7 cellular contexts compared by ENCODE assay signal in the genomic region with DNA sequence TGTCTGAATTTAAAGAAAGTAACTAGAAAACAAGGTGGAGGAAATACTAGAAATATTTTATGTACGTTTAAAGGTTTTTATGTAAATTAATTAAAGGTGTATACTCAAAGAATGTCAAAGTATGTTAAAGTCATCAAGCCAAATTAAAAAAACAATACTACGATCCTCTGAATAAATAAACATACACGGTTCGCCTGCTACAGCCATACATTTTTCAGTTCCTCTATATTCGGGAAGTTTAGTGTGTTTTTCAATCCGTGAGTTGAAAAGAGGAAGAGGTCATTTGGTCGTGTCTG. TPM values are rescaled to one million over a fixed set of nuclear protein-coding genes. Genes with fewer than 3 reads are reported as not detected.
A peak's percentile ranks its signal among the peaks of the same experiment; 100 is the strongest.
DNase-seq lines count a peak whose midpoint lies in the region; ATAC-seq and TF ChIP-seq lines count a peak whose summit lies in the region.

No MANE protein-coding gene starts in this region.

- peaks cover 24% of the 10 kb centered on the region; the same call in 1 of the 2 replicates for H3K4me1 ChIP-seq in HUES48 (ENCODE audit: control insufficient read depth, insufficient read depth, low read length)

- ATAC-seq in WTC11 (no peak), esophagus mucosa (no peak), GM21619 (IDR thresholded peaks at IDR 0.05; ENCODE audit: unreplicated experiment) (no peak)
- no peak for ATAC-seq in stimulated activated memory B cell treated with anti-CD40 and anti-IgM and Interleukin-4, amounts not matched to agents 10 μg/mL and 1 μg/mL and 100 μg/mL, for 72 hours

- peaks cover 22% of the 10 kb centered on the region for H3K4me1 Mint-ChIP-seq in WTC11
- H3K4me1 Mint-ChIP-seq in stimulated activated memory B cell treated with anti-CD40 and anti-IgM and Interleukin-4, amounts not matched to agents 10 μg/mL and 1 μg/mL and 100 μg/mL, for 72 hours = peaks cover 56% of the 10 kb centered on the region

- CTCF ChIA-PET in WTC11 (lab: Charles Lee) = interaction anchor here (1.1 to 2.1 kb wide), 7 partner anchors 18 to 286 kb away, joined by 3 to 12 read pairs (median 7); a partner anchor contains a TSS

- no peak for DNase-seq in WTC11 (ENCODE audit: low spot score)
- no peak for DNase-seq in dedifferentiated amniotic fluid mesenchymal stem cell (ENCODE audit: extremely low spot score)

- H3K27me3 ChIP-seq in HUES48 (ENCODE audit: control insufficient read depth, insufficient read depth, low read length) = no peaks in the 10 kb centered on the region

- no peaks in the 10 kb centered on the region; the same call in 1 of the 2 replicates for H3K36me3 ChIP-seq in HUES48 (ENCODE audit: control insufficient read depth, insufficient read depth, low read length)

- H3K27me3 Mint-ChIP-seq in WTC11 (ENCODE audit: low read depth) = peaks cover 18% of the 10 kb centered on the region
- no peaks in the 10 kb centered on the region for H3K27me3 Mint-ChIP-seq in stimulated activated memory B cell treated with anti-CD40 and anti-IgM and Interleukin-4, amounts not matched to agents 10 μg/mL and 1 μg/mL and 100 μg/mL, for 72 hours

- no peaks in the 10 kb centered on the region for H3K9me3 Mint-ChIP-seq in WTC11
- peaks cover 2% of the 10 kb centered on the region for H3K9me3 Mint-ChIP-seq in stimulated activated memory B cell treated with anti-CD40 and anti-IgM and Interleukin-4, amounts not matched to agents 10 μg/mL and 1 μg/mL and 100 μg/mL, for 72 hours

- H3K36me3 Mint-ChIP-seq in WTC11 = peaks cover 7% of the 10 kb centered on the region; the same call in 1 of the 2 replicates
- H3K36me3 Mint-ChIP-seq in stimulated activated memory B cell treated with anti-CD40 and anti-IgM and Interleukin-4, amounts not matched to agents 10 μg/mL and 1 μg/mL and 100 μg/mL, for 72 hours = peaks cover 30% of the 10 kb centered on the region

- peak overlapping the region; percentile 40 for H3K27ac ChIP-seq in HUES48 (ENCODE audit: low read depth, low read length)

- H3K9me3 ChIP-seq in HUES48 (ENCODE audit: control insufficient read depth, insufficient read depth, low read length) = no peaks in the 10 kb centered on the region

- POLR2A ChIA-PET in WTC11 (lab: Charles Lee) = no interaction called here

- TF ChIP-seq CTCF in WTC11 (IDR thresholded peaks at IDR 0.05) = no peak

- H3K9ac ChIP-seq in HUES48 (ENCODE audit: low read depth, low read length) = peak overlapping the region; percentile 61; the same call in 1 of the 2 replicates

- H3K4me3 ChIP-seq in HUES48 (ENCODE audit: low read depth, low read length) (peak overlapping the region; percentile 86), iPS-11a (ENCODE audit: low read depth, low read length) (peak overlapping the region; percentile 84)

- no peak overlapping the region; the same call in 1 of the 2 replicates for H3K27ac Mint-ChIP-seq in WTC11
- peak overlapping the region; percentile 91 for H3K27ac Mint-ChIP-seq in stimulated activated memory B cell treated with anti-CD40 and anti-IgM and Interleukin-4, amounts not matched to agents 10 μg/mL and 1 μg/mL and 100 μg/mL, for 72 hours

- peak overlapping the region; percentile 85 for H3K4me3 Mint-ChIP-seq in WTC11
- peak overlapping the region; percentile 92 for H3K4me3 Mint-ChIP-seq in stimulated activated memory B cell treated with anti-CD40 and anti-IgM and Interleukin-4, amounts not matched to agents 10 μg/mL and 1 μg/mL and 100 μg/mL, for 72 hours

TF ChIP-seq in WTC11, 78 proteins besides CTCF, POLR2A, EP300 and RAD21:
- TF ChIP-seq FOXJ3 (CRISPR knock-in tag; IDR thresholded peaks at IDR 0.05; ENCODE audit: borderline replicate concordance) (no peak), NFYB (CRISPR knock-in tag; conservative IDR thresholded peaks at IDR 0.05; ENCODE audit: low read depth) (no peak), SP1 (CRISPR knock-in tag; conservative IDR thresholded peaks at IDR 0.05) (no peak), GABPB1 (CRISPR knock-in tag; IDR thresholded peaks at IDR 0.05) (no peak), EMX1 (CRISPR knock-in tag; IDR thresholded peaks at IDR 0.05) (no peak), ZNF121 (CRISPR knock-in tag; IDR thresholded peaks at IDR 0.05) (no peak), NFATC4 (CRISPR knock-in tag; IDR thresholded peaks at IDR 0.05) (no peak), JAZF1 (CRISPR knock-in tag; IDR thresholded peaks at IDR 0.05) (no peak), GTF2I (CRISPR knock-in tag; conservative IDR thresholded peaks at IDR 0.05) (no peak)
- TF ChIP-seq, protein P1, sequence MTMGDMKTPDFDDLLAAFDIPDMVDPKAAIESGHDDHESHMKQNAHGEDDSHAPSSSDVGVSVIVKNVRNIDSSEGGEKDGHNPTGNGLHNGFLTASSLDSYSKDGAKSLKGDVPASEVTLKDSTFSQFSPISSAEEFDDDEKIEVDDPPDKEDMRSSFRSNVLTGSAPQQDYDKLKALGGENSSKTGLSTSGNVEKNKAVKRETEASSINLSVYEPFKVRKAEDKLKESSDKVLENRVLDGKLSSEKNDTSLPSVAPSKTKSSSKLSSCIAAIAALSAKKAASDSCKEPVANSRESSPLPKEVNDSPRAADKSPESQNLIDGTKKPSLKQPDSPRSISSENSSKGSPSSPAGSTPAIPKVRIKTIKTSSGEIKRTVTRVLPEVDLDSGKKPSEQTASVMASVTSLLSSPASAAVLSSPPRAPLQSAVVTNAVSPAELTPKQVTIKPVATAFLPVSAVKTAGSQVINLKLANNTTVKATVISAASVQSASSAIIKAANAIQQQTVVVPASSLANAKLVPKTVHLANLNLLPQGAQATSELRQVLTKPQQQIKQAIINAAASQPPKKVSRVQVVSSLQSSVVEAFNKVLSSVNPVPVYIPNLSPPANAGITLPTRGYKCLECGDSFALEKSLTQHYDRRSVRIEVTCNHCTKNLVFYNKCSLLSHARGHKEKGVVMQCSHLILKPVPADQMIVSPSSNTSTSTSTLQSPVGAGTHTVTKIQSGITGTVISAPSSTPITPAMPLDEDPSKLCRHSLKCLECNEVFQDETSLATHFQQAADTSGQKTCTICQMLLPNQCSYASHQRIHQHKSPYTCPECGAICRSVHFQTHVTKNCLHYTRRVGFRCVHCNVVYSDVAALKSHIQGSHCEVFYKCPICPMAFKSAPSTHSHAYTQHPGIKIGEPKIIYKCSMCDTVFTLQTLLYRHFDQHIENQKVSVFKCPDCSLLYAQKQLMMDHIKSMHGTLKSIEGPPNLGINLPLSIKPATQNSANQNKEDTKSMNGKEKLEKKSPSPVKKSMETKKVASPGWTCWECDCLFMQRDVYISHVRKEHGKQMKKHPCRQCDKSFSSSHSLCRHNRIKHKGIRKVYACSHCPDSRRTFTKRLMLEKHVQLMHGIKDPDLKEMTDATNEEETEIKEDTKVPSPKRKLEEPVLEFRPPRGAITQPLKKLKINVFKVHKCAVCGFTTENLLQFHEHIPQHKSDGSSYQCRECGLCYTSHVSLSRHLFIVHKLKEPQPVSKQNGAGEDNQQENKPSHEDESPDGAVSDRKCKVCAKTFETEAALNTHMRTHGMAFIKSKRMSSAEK (CRISPR knock-in tag; IDR thresholded peaks at IDR 0.05; ENCODE audit: borderline replicate concordance) = no peak
- TF ChIP-seq, protein P2, sequence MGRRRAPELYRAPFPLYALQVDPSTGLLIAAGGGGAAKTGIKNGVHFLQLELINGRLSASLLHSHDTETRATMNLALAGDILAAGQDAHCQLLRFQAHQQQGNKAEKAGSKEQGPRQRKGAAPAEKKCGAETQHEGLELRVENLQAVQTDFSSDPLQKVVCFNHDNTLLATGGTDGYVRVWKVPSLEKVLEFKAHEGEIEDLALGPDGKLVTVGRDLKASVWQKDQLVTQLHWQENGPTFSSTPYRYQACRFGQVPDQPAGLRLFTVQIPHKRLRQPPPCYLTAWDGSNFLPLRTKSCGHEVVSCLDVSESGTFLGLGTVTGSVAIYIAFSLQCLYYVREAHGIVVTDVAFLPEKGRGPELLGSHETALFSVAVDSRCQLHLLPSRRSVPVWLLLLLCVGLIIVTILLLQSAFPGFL (CRISPR knock-in tag; IDR thresholded peaks at IDR 0.05; ENCODE audit: borderline replicate concordance) = no peak
- TF ChIP-seq, protein P3, sequence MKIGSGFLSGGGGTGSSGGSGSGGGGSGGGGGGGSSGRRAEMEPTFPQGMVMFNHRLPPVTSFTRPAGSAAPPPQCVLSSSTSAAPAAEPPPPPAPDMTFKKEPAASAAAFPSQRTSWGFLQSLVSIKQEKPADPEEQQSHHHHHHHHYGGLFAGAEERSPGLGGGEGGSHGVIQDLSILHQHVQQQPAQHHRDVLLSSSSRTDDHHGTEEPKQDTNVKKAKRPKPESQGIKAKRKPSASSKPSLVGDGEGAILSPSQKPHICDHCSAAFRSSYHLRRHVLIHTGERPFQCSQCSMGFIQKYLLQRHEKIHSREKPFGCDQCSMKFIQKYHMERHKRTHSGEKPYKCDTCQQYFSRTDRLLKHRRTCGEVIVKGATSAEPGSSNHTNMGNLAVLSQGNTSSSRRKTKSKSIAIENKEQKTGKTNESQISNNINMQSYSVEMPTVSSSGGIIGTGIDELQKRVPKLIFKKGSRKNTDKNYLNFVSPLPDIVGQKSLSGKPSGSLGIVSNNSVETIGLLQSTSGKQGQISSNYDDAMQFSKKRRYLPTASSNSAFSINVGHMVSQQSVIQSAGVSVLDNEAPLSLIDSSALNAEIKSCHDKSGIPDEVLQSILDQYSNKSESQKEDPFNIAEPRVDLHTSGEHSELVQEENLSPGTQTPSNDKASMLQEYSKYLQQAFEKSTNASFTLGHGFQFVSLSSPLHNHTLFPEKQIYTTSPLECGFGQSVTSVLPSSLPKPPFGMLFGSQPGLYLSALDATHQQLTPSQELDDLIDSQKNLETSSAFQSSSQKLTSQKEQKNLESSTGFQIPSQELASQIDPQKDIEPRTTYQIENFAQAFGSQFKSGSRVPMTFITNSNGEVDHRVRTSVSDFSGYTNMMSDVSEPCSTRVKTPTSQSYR (CRISPR knock-in tag; IDR thresholded peaks at IDR 0.05) = no peak

RNA-seq across cellular contexts. Expression of a gene that starts 0.6 kb away (rescaled TPM):
- total RNA-seq in WTC11 (2021) = 25.6 to 30.4 TPM (median 26.5 TPM) in 3 replicates
- total RNA-seq in esophagus mucosa = 38.3 TPM

RNA-seq across cellular contexts. Expression of a gene that starts 25.8 kb away (rescaled TPM):
- not detected in 3 replicates for total RNA-seq in WTC11 (2021)
- total RNA-seq in esophagus mucosa = not detected

RNA-seq across cellular contexts. Expression of a gene that starts 40.2 kb away (rescaled TPM):
- not detected in 3 replicates for total RNA-seq in WTC11 (2021)
- total RNA-seq in esophagus mucosa = not detected

RNA-seq across cellular contexts. Expression of a gene that starts 57.8 kb away (rescaled TPM):
- not detected in 3 replicates for total RNA-seq in WTC11 (2021)
- total RNA-seq in esophagus mucosa = not detected
